10 cellular contexts compared by ENCODE assay signal in the genomic region with DNA sequence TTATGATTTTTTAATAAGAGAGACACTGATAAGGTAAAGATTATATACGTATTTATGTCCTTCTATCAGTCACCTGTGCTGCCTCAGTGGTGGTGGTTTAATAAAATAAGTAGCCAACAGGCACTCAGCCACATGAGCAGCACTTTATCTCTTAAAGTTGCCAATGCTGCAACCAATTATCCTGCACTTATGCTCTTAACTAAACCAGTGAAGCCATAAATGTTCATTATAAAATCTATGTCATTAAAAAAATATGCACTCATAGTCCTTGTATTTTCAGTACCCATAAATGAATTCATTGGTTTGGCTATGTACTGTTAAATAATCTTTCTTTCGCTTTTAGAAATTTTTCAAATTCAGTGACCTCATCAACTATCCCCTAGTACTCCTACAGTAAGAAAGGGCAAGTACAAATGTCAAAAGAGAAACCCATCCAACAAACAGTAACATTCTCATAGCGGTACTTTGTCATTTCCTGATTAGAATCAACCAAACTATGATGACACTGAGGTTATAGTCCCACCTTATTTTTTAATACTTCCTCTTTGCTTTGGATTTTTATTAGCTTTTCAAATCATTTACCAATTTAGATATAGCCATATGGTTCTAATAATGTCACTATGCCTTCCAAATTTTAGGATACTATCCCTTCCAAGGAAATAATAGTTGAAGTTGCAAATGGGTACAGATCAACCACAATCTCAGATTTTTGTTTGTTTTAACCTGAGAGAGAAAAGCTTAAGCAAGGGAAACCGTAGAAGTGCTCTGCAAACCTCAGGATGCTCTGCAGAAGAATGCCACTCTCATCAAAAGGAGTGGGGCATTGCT.
DNase-seq lines count a peak whose midpoint lies in the region; ATAC-seq and TF ChIP-seq lines count a peak whose summit lies in the region.
"Had no signal": no experiment of that assay in that cellular context is flagged by ENCODE, and none has a peak within 500 bp of the region (broad histone marks: within the 10 kb centered on the region; RNA-seq: fewer than 3 reads in every experiment).

No MANE protein-coding gene starts in this region.

- peaks cover 12% of the 10 kb centered on the region for H3K4me1 ChIP-seq in BE2C

- intact Hi-C loops in activated CD4-positive, alpha-beta memory T cell treated with anti-CD3 and anti-CD28 coated beads for 36 hours (cut with micrococcal nuclease) = loop anchor here (1.0 to 5.0 kb wide), 7 partner anchors 11 to 289 kb away; partner anchors contain the start of gene KLF12

- no peaks in the 10 kb centered on the region for H3K27me3 Mint-ChIP-seq in activated CD4-positive, alpha-beta memory T cell treated with anti-CD3 and anti-CD28 coated beads for 36 hours

- no peaks in the 10 kb centered on the region for H3K9me3 Mint-ChIP-seq in activated CD4-positive, alpha-beta memory T cell treated with anti-CD3 and anti-CD28 coated beads for 36 hours

- no peaks in the 10 kb centered on the region for H3K27me3 ChIP-seq in BE2C

- no peak for TF ChIP-seq CTCF in BE2C (IDR thresholded peaks at IDR 0.05; ENCODE audit: low read depth, low read length)

- H3K9me3 ChIP-seq in BE2C = no peaks in the 10 kb centered on the region

- no peaks in the 10 kb centered on the region for H3K36me3 ChIP-seq in BE2C

- H3K36me3 Mint-ChIP-seq in activated CD4-positive, alpha-beta memory T cell treated with anti-CD3 and anti-CD28 coated beads for 36 hours = peaks cover 13% of the 10 kb centered on the region

- H3K4me3 ChIP-seq in BE2C (ENCODE audit: low read depth, low read length) = no peak overlapping the region

- peak; percentile 14 for DNase-seq in BE2C
- DNase-seq in activated CD4-positive, alpha-beta memory T cell treated with anti-CD3 and anti-CD28 coated beads for 36 hours = no peak
- DNase-seq in stimulated activated naive CD4-positive, alpha-beta T cell treated with Interleukin-2 at 50 U/mL for 16 hours (lab: John Stamatoyannopoulos, UW) = no peak
- no peak for DNase-seq in caudate nucleus (lab: John Stamatoyannopoulos, UW)
- DNase-seq in GDM1 (lab: John Stamatoyannopoulos, UW) = no peak
- DNase-seq in SKM-1 treated with dmso at 0.1 percent for 144 hours (lab: John Stamatoyannopoulos, UW; ENCODE audit: unreplicated experiment) = no peak
- DNase-seq: DMS 273 treated with DMSO at 0.1 percent for 48 hours had no signal

- POLR2A ChIA-PET in activated CD4-positive, alpha-beta memory T cell treated with anti-CD3 and anti-CD28 coated beads for 36 hours (lab: Charles Lee) = interaction anchor here (1.0 kb wide), 1 partner anchor 31 kb away, joined by 3 read pairs; no protein-coding TSS in a partner anchor

- H3K27ac ChIP-seq in caudate nucleus (ENCODE audit: low read depth, low read length) = no peak overlapping the region
- H3K27ac ChIP-seq: HL-60 had no signal

- CTCF ChIA-PET in activated CD4-positive, alpha-beta memory T cell treated with anti-CD3 and anti-CD28 coated beads for 36 hours (lab: Charles Lee) = interaction anchor here (1.0 to 2.1 kb wide), 2 partner anchors 95 to 344 kb away, joined by 3 to 6 read pairs; no protein-coding TSS in a partner anchor

- H3K4me3 Mint-ChIP-seq in activated CD4-positive, alpha-beta memory T cell treated with anti-CD3 and anti-CD28 coated beads for 36 hours = no peak overlapping the region

- H3K27ac Mint-ChIP-seq in activated CD4-positive, alpha-beta memory T cell treated with anti-CD3 and anti-CD28 coated beads for 36 hours = peak overlapping the region; percentile 61

- ATAC-seq in GM18861 (IDR thresholded peaks at IDR 0.05; ENCODE audit: unreplicated experiment) (peak; percentile 77), HG02852 (IDR thresholded peaks at IDR 0.05; ENCODE audit: unreplicated experiment) (peak; percentile 92)

- peaks cover 73% of the 10 kb centered on the region for H3K4me1 Mint-ChIP-seq in activated CD4-positive, alpha-beta memory T cell treated with anti-CD3 and anti-CD28 coated beads for 36 hours (ENCODE audit: low read depth)
